ENCODE assay signal across 8 cellular contexts in the genomic region with DNA sequence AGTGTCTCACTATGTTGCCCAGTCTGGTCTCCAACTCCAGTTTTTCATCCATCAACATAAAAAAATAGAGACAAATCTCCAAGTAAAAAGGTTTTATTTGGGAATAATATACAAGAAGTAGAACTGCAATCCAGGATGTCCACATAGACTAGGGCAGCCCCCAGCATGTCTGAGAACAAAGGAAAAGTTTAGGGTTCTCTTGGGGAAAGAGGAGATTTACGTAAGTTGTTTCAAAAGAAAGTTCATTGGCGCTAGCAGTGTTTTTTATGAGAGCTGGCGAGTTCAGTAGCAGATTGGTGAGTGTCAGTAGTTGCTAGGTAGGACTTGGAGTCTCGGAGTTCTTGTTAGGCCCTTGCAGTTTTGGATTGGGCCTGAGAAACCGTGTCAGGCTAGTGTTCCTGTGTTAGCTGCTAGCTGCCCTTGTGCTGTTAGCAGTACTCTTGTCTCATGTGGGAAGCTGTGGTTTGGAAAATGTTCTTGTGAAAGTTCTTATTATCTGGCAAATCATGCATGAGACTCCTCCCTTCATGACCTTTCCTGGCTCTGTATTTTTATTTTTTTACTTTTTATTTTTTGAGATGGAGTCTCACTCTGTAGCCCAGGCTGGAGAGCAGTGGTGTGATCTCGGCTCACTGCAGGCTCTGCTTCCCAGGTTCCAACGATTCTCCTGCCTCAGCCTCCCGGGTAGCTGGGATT. TPM values are rescaled to one million over a fixed set of nuclear protein-coding genes. Genes with fewer than 3 reads are reported as not detected.
A peak's percentile ranks its signal among the peaks of the same experiment; 100 is the strongest.
DNase-seq lines count a peak whose midpoint lies in the region; ATAC-seq and TF ChIP-seq lines count a peak whose summit lies in the region.

No MANE protein-coding gene starts in this region.

- H3K4me1 ChIP-seq in gastroesophageal sphincter: no peaks in the 10 kb centered on the region

- H3K9me3 ChIP-seq in SK-N-MC (ENCODE audit: low read depth, low read length): no peaks in the 10 kb centered on the region
- H3K9me3 ChIP-seq in gastroesophageal sphincter: no peaks in the 10 kb centered on the region

- no peak for TF ChIP-seq EP300 in gastroesophageal sphincter (IDR thresholded peaks at IDR 0.05)

- H3K36me3 ChIP-seq in SK-N-MC (ENCODE audit: insufficient read depth, low read length): no peaks in the 10 kb centered on the region
- H3K36me3 ChIP-seq in gastroesophageal sphincter: no peaks in the 10 kb centered on the region

- H3K27me3 ChIP-seq in gastroesophageal sphincter: peaks cover 4% of the 10 kb centered on the region

- no peak for TF ChIP-seq CTCF in gastroesophageal sphincter (IDR thresholded peaks at IDR 0.05)

- TF ChIP-seq POLR2A in gastroesophageal sphincter (IDR thresholded peaks at IDR 0.05): no peak

- H3K27ac ChIP-seq in SK-N-MC (no peak overlapping the region), gastroesophageal sphincter (peak overlapping the region in 3 of 4 donors; percentile 40 to 62 (median 54))

- H3K4me3 ChIP-seq in SK-N-MC (no peak overlapping the region), gastroesophageal sphincter (no peak overlapping the region)

- ATAC-seq in HG03108 (IDR thresholded peaks at IDR 0.05; ENCODE audit: unreplicated experiment) (peak; percentile 87), gastroesophageal sphincter (peak; percentile 95)

- no peak overlapping the region for H3K9ac ChIP-seq in SK-N-MC (ENCODE audit: insufficient read length)

- 41 to 55% methylated on average over 5 to 8 of the region's 8 CpGs for WGBS in gastroesophageal sphincter (ENCODE audit: low coverage in 1 of 2), 2 donors

- peak; percentile 90 for DNase-seq in CD1c-positive myeloid dendritic cell (ENCODE audit: extremely low spot score)
- DNase-seq in GM19238 (ENCODE audit: insufficient read length, low spot score): peak; percentile 58
- peak; percentile 20 for DNase-seq in SK-N-MC (ENCODE audit: low read depth, low spot score)
- DNase-seq in putamen (ENCODE audit: low spot score): peak; percentile 48
- DNase-seq in NCI-H2171 treated with DMSO at 0.1 percent for 48 hours (lab: John Stamatoyannopoulos, UW): no peak
- no peak for DNase-seq in T1000 (lab: John Stamatoyannopoulos, UW)

RNA-seq across cellular contexts. Expression of gene TTLL9, which starts 24.7 kb away (rescaled TPM):
- under 1 TPM in 1 of 4 donors, not detected in 3; 0.47 TPM for total RNA-seq in gastroesophageal sphincter

RNA-seq across cellular contexts. Expression of gene DUSP15, which starts 24.8 kb away (rescaled TPM):
- total RNA-seq in gastroesophageal sphincter: 1 to 10 TPM; 1.5 to 8.2 (median 4.5) TPM

RNA-seq across cellular contexts. Expression of gene FOXS1, which starts 49.7 kb away (rescaled TPM):
- total RNA-seq in gastroesophageal sphincter: 1 to 10 TPM in 2 of 4 donors, under 1 TPM in 1, not detected in 1; 0.62 to 3.9 (median 2.3) TPM

RNA-seq across cellular contexts. Expression of gene PDRG1, which starts 56.7 kb away (rescaled TPM):
- 10 to 100 TPM; 10.5 to 11.2 (median 11.0) TPM for total RNA-seq in gastroesophageal sphincter

Comparison
In these comparisons a context has a peak if more than half of its experiments do, and no peak if none do; other contexts are left out.
1. DNase-seq: peak in CD1c-positive myeloid dendritic cell (single experiment), GM19238 (single experiment), SK-N-MC (single experiment) and putamen (single experiment); none in NCI-H2171 treated with DMSO at 0.1 percent for 48 hours (single experiment) and T1000 (single experiment).